ENCODE assay signal across 12 cellular contexts in the genomic region with DNA sequence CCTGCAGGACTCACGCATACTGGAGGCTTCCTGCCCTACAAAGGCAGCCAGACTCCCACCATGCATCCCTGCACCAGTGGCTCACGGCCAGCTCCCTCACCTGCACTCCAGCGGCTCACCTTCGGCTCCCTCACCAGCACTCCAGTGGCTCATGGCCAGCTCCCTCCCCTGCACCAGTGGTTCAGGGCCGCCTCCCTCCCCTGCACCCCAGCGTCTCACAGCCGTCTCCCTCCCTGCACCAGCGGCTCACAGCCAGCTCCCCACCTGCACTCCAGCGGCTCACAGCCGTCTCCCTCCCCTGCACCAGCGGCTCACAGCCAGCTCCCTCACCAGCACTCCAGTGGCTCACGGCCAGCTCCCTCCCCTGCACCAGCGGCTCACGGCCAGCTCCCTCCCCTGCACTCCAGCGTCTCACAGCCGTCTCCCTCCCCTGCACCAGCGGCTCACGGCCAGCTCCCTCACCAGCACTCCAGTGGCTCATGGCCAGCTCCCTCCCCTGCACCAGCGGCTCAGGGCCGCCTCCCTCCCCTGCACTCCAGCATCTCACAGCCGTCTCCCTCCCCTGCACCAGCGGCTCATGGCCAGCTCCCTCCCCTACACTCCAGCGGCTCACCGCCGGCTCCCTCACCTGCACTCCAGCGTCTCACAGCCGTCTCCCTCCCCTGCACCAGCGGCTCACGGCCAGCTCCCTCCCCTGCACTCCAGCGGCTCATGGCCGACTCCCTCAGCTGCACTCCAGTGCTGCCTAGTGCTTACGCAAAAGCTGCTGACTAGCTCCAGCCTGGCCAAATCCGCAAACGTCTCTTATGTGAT.
DNase-seq lines count a peak whose midpoint lies in the region; ATAC-seq lines count a peak whose summit lies in the region.
"Had no signal": no experiment of that assay in that cellular context is flagged by ENCODE, and none has a peak within 500 bp of the region (broad histone marks: within the 10 kb centered on the region; RNA-seq: fewer than 3 reads in every experiment).

No MANE protein-coding gene starts in this region.

- peak overlapping the region; percentile 16 to 76 (median 46) for H3K4me3 Mint-ChIP-seq in CD4-positive, CD25-positive, alpha-beta regulatory T cell
- H3K4me3 Mint-ChIP-seq in effector memory CD8-positive, alpha-beta T cell, result peak overlapping the region; percentile 67 to 81
- H3K4me3 Mint-ChIP-seq: mesothelial cell of epicardium; stimulated activated naive CD8-positive, alpha-beta T cell treated with anti-CD3 and anti-CD28 coated beads, Interleukin-15, Interleukin-2, amounts not matched to agents 100 ng/mL and 50 ng/mL, for 24 hours had no signal

- DNase-seq in CD4-positive, CD25-positive, alpha-beta regulatory T cell, result no peak
- DNase-seq in DMS153 (lab: John Stamatoyannopoulos, UW) (peak; percentile 83), RPMI8226 (peak; percentile 47), T1000 (lab: John Stamatoyannopoulos, UW) (no peak)
- peak in 1 of 3 experiments; percentile 14 for DNase-seq in effector memory CD8-positive, alpha-beta T cell
- no peak for DNase-seq in activated CD4-positive, CD25-positive, alpha-beta regulatory T cell (lab: John Stamatoyannopoulos, UW)
- DNase-seq: NCI-H1105 had no signal

- peaks cover 0 to 11% (median 1%) of the 10 kb centered on the region in 7 donors for H3K9me3 Mint-ChIP-seq in CD4-positive, CD25-positive, alpha-beta regulatory T cell
- peaks cover 3 to 6% of the 10 kb centered on the region in 2 donors for H3K9me3 Mint-ChIP-seq in effector memory CD8-positive, alpha-beta T cell

- no peak for ATAC-seq in CD4-positive, CD25-positive, alpha-beta regulatory T cell (ENCODE audit: low read depth in 2 of 2)
- peak; percentile 46 for ATAC-seq in effector memory CD8-positive, alpha-beta T cell (replicated peaks)
- ATAC-seq in GM18858 (IDR thresholded peaks at IDR 0.05; ENCODE audit: unreplicated experiment), result no peak

- H3K27ac ChIP-seq in CD4-positive, CD25-positive, alpha-beta regulatory T cell (ENCODE audit: insufficient read depth, low read length, poor library complexity, severe bottlenecking), result peak overlapping the region; percentile 10
- H3K27ac ChIP-seq: cardiac muscle cell had no signal

- no peaks in the 10 kb centered on the region for H3K36me3 Mint-ChIP-seq in CD4-positive, CD25-positive, alpha-beta regulatory T cell
- peaks cover 11% of the 10 kb centered on the region for H3K36me3 Mint-ChIP-seq in effector memory CD8-positive, alpha-beta T cell (ENCODE audit: insufficient read depth)
- H3K36me3 Mint-ChIP-seq: mesothelial cell of epicardium had no signal

- H3K27ac Mint-ChIP-seq in CD4-positive, CD25-positive, alpha-beta regulatory T cell, result peak overlapping the region in 2 of 3 donors; percentile 67 to 79
- peak overlapping the region; percentile 92 to 94 for H3K27ac Mint-ChIP-seq in effector memory CD8-positive, alpha-beta T cell
- H3K27ac Mint-ChIP-seq: mesothelial cell of epicardium; progenitor cell of endocrine pancreas; stimulated activated naive CD8-positive, alpha-beta T cell treated with anti-CD3 and anti-CD28 coated beads, Interleukin-15, Interleukin-2, amounts not matched to agents 100 ng/mL and 50 ng/mL, for 24 hours had no signal

- H3K4me1 Mint-ChIP-seq in CD4-positive, CD25-positive, alpha-beta regulatory T cell, result peaks cover 0 to 2% (median 0%) of the 10 kb centered on the region in 4 donors
- peaks cover 24 to 38% of the 10 kb centered on the region in 2 donors for H3K4me1 Mint-ChIP-seq in effector memory CD8-positive, alpha-beta T cell (ENCODE audit: low read depth in 2 of 2)
- H3K4me1 Mint-ChIP-seq: mesothelial cell of epicardium had no signal

- H3K4me3 ChIP-seq in CD4-positive, CD25-positive, alpha-beta regulatory T cell (ENCODE audit: low read depth, low read length), result no peak overlapping the region
- H3K4me3 ChIP-seq: cardiac muscle cell had no signal

- peaks cover 0 to 2% of the 10 kb centered on the region in 2 experiments for H3K9me3 ChIP-seq in CD4-positive, CD25-positive, alpha-beta regulatory T cell (ENCODE audit: control insufficient read depth in 2 of 2, low read length in 2 of 2)

- H3K36me3 ChIP-seq in CD4-positive, CD25-positive, alpha-beta regulatory T cell (ENCODE audit: control insufficient read depth, insufficient read depth, low read length), result no peaks in the 10 kb centered on the region
- H3K36me3 ChIP-seq: cardiac muscle cell had no signal

- no peaks in the 10 kb centered on the region for H3K27me3 Mint-ChIP-seq in CD4-positive, CD25-positive, alpha-beta regulatory T cell
- peaks cover 0 to 26% of the 10 kb centered on the region in 2 donors for H3K27me3 Mint-ChIP-seq in effector memory CD8-positive, alpha-beta T cell
- H3K27me3 Mint-ChIP-seq: stimulated activated naive CD8-positive, alpha-beta T cell treated with anti-CD3 and anti-CD28 coated beads, Interleukin-15, Interleukin-2, amounts not matched to agents 100 ng/mL and 50 ng/mL, for 24 hours had no signal

- no peaks in the 10 kb centered on the region for H3K27me3 ChIP-seq in CD4-positive, CD25-positive, alpha-beta regulatory T cell (ENCODE audit: control insufficient read depth, insufficient read depth, low read length)
- H3K27me3 ChIP-seq: cardiac muscle cell had no signal

- H3K4me1 ChIP-seq in CD4-positive, CD25-positive, alpha-beta regulatory T cell (ENCODE audit: control insufficient read depth, insufficient read depth, low read length, poor library complexity, severe bottlenecking), result peaks cover 11% of the 10 kb centered on the region

Comparison
In these comparisons a context has a peak if more than half of its experiments do, and no peak if none do; other contexts are left out.
1. DNase-seq: peak in DMS153 (single experiment) and RPMI8226 (single experiment); none in CD4-positive, CD25-positive, alpha-beta regulatory T cell (0 of 3), T1000 (single experiment) and activated CD4-positive, CD25-positive, alpha-beta regulatory T cell (0 of 4).